8 cellular contexts compared by ENCODE assay signal in genomic region chr2:218671654-218672566, GRCh38. TPM values are rescaled to one million over a fixed set of nuclear protein-coding genes. Genes with fewer than 3 reads are reported as not detected.
A peak's percentile ranks its signal among the peaks of the same experiment; 100 is the strongest.
DNase-seq lines count a peak whose midpoint lies in the region; ATAC-seq and TF ChIP-seq lines count a peak whose summit lies in the region.

RNF25 (minus strand) TSS chr2:218672002; CDS start chr2:218671970, 32 bp downstream.
STK36 (plus strand) TSS chr2:218672086; CDS start chr2:218672830, 744 bp downstream.

- no peaks in the 10 kb centered on the region for H3K27me3 Mint-ChIP-seq in T-helper 1 cell treated with Interleukin-12 subunit alpha and Interleukin-12 subunit beta and Interleukin-4 antibody, amounts not matched to agents 30 μg/mL and 1 μg/mL, for 36 hours (ENCODE audit: low read depth)
- no peaks in the 10 kb centered on the region for H3K27me3 Mint-ChIP-seq in progenitor cell of endocrine pancreas

- peaks cover 27% of the 10 kb centered on the region for H3K36me3 ChIP-seq in upper lobe of right lung

- DNase-seq in GM13976 (ENCODE audit: low spot score), result peak; percentile 91
- peak; percentile 84 for DNase-seq in NCI-H146 treated with DMSO at 0.1 percent for 48 hours (lab: John Stamatoyannopoulos, UW; ENCODE audit: unreplicated experiment)
- DNase-seq in amniotic epithelial cell (ENCODE audit: low read depth), result peak; percentile 87
- peak; percentile 91 for DNase-seq in left cardiac atrium
- peak; percentile 55 for DNase-seq in progenitor cell of endocrine pancreas (ENCODE audit: low spot score, unreplicated experiment)
- peak; percentile 91 for DNase-seq in upper lobe of right lung

- intact Hi-C loops in left cardiac atrium (cut with DNase I) (no loop called here), upper lobe of right lung (cut with DNase I) (no loop called here)

- no peaks in the 10 kb centered on the region for H3K27me3 ChIP-seq in upper lobe of right lung

- peaks cover 14% of the 10 kb centered on the region for H3K4me1 ChIP-seq in upper lobe of right lung

- H3K27ac ChIP-seq in upper lobe of right lung, result peak within 1 kb of the TSS; percentile 79

- no peaks in the 10 kb centered on the region for H3K9me3 ChIP-seq in upper lobe of right lung

- peaks cover 6% of the 10 kb centered on the region for H3K36me3 Mint-ChIP-seq in T-helper 1 cell treated with Interleukin-12 subunit alpha and Interleukin-12 subunit beta and Interleukin-4 antibody, amounts not matched to agents 30 μg/mL and 1 μg/mL, for 36 hours (ENCODE audit: low read depth)
- peaks cover 7% of the 10 kb centered on the region for H3K36me3 Mint-ChIP-seq in progenitor cell of endocrine pancreas (ENCODE audit: insufficient read depth)

- in situ Hi-C loops in GM13976 (cut with MboI; ENCODE audit: low sequenced_read_pairs, unreplicated experiment), result no loop called here

- H3K27ac Mint-ChIP-seq in T-helper 1 cell treated with Interleukin-12 subunit alpha and Interleukin-12 subunit beta and Interleukin-4 antibody, amounts not matched to agents 30 μg/mL and 1 μg/mL, for 36 hours, result peak within 1 kb of the TSS; percentile 91
- peak within 1 kb of the TSS; percentile 98 for H3K27ac Mint-ChIP-seq in progenitor cell of endocrine pancreas

- peak within 1 kb of the TSS; percentile 98 for H3K4me3 Mint-ChIP-seq in T-helper 1 cell treated with Interleukin-12 subunit alpha and Interleukin-12 subunit beta and Interleukin-4 antibody, amounts not matched to agents 30 μg/mL and 1 μg/mL, for 36 hours
- peak within 1 kb of the TSS; percentile 97 for H3K4me3 Mint-ChIP-seq in progenitor cell of endocrine pancreas (ENCODE audit: low read depth)

- H3K4me1 Mint-ChIP-seq in T-helper 1 cell treated with Interleukin-12 subunit alpha and Interleukin-12 subunit beta and Interleukin-4 antibody, amounts not matched to agents 30 μg/mL and 1 μg/mL, for 36 hours (ENCODE audit: low read depth), result peaks cover 20% of the 10 kb centered on the region
- peaks cover 19% of the 10 kb centered on the region for H3K4me1 Mint-ChIP-seq in progenitor cell of endocrine pancreas (ENCODE audit: low read depth)

- H3K4me3 ChIP-seq in upper lobe of right lung, result peak within 1 kb of the TSS; percentile 70

- TF ChIP-seq CTCF in GM13976 (IDR thresholded peaks at IDR 0.05; ENCODE audit: borderline replicate concordance, control extremely low read depth, extremely low read depth, insufficient read depth, missing control alignments) (no peak), progenitor cell of endocrine pancreas (IDR thresholded peaks at IDR 0.05; ENCODE audit: unreplicated experiment) (no peak), upper lobe of right lung (IDR thresholded peaks at IDR 0.05) (no peak)

- ATAC-seq in HG02840 (IDR thresholded peaks at IDR 0.05; ENCODE audit: low FRiP score, unreplicated experiment) (peak; percentile 97), left cardiac atrium (peak; percentile 98), upper lobe of right lung (peak; percentile 98)

- H3K9me3 Mint-ChIP-seq in T-helper 1 cell treated with Interleukin-12 subunit alpha and Interleukin-12 subunit beta and Interleukin-4 antibody, amounts not matched to agents 30 μg/mL and 1 μg/mL, for 36 hours, result no peaks in the 10 kb centered on the region
- no peaks in the 10 kb centered on the region for H3K9me3 Mint-ChIP-seq in progenitor cell of endocrine pancreas (ENCODE audit: low read depth)

RNA-seq across cellular contexts. Expression of gene RNF25, which starts in this region (rescaled TPM):
- 10 to 100 TPM; 13.6 to 15.0 TPM for total RNA-seq in left cardiac atrium
- total RNA-seq in progenitor cell of endocrine pancreas, result 27.1 and 28.7 TPM in 2 replicates
- total RNA-seq in upper lobe of right lung, result 20.2 TPM

RNA-seq across cellular contexts. Expression of gene STK36, which starts in this region (rescaled TPM):
- total RNA-seq in left cardiac atrium (10 to 100 TPM in 1 of 2 donors, 1 to 10 TPM in 1; 5.6 to 10.0 TPM), progenitor cell of endocrine pancreas (137 and 138 TPM in 2 replicates), upper lobe of right lung (35.2 TPM)

Comparison
In these comparisons a context has a peak if more than half of its experiments do, and no peak if none do; other contexts are left out.
1. Peak in every context shown above with its lines: DNase-seq, ATAC-seq, H3K4me3 ChIP-seq and H3K27ac ChIP-seq.